In genomic region chr4:101600287-101600686, GRCh38 we compare ENCODE assay signal across 16 cellular contexts.
"Had no signal": no experiment of that assay in that cellular context is flagged by ENCODE, and none has a peak within 500 bp of the region (broad histone marks: within the 10 kb centered on the region; RNA-seq: fewer than 3 reads in every experiment).

No MANE protein-coding gene starts in this region.

- ATAC-seq: activated CD4-positive, CD25-positive, alpha-beta regulatory T cell treated with anti-CD3 and anti-CD28 coated beads, Interleukin-2, amount 50 U/mL, for 24 hours; left colon; lower lobe of right lung had no signal

- DNase-seq: activated CD4-positive, alpha-beta T cell treated with anti-CD3 and anti-CD28 coated beads, Interleukin-2, amount 50 U/mL, for 1 hour; activated CD8-positive, alpha-beta memory T cell treated with anti-CD3 and anti-CD28 coated beads for 24 hours; activated naive CD8-positive, alpha-beta T cell treated with anti-CD3 and anti-CD28 coated beads, Interleukin-2, amount 10 ng/mL, durations not matched to agents 7 days and 5 days; left colon; lower lobe of right lung; ovary; stimulated activated CD4-positive, alpha-beta T cell treated with anti-CD3 and anti-CD28 coated beads, Interleukin-15, amount 100 ng/mL, for 24 hours; stimulated activated CD4-positive, alpha-beta T cell treated with anti-CD3 and anti-CD28 coated beads, Interleukin-4, amount 100 ng/mL, for 24 hours; stimulated activated CD8-positive, alpha-beta memory T cell treated with anti-CD3 and anti-CD28 coated beads, Interleukin-4, amount 100 ng/mL, for 48 hours; stimulated activated naive CD4-positive, alpha-beta T cell treated with Interleukin-2 at 50 U/mL for 16 hours; substantia nigra; T-helper 1 cell; T1000; transverse colon had no signal

- H3K27ac ChIP-seq: cardiac muscle cell, lower lobe of right lung, ovary, transverse colon had no signal

- H3K9me3 ChIP-seq: lower lobe of right lung, ovary, transverse colon had no signal

- H3K27me3 ChIP-seq: cardiac muscle cell, ovary, transverse colon had no signal

- H3K36me3 ChIP-seq: cardiac muscle cell, lower lobe of right lung, ovary, transverse colon had no signal

- H3K4me3 ChIP-seq: cardiac muscle cell, lower lobe of right lung, ovary, transverse colon had no signal

- H3K4me1 ChIP-seq: lower lobe of right lung had no signal
